ENCODE assay signal across 1 cellular context in genomic region chr22:40709752-40710413, GRCh38.
TF ChIP-seq lines count a peak whose summit lies in the region.

No MANE protein-coding gene starts in this region.

TF ChIP-seq in GM12878, 131 proteins besides CTCF, POLR2A, EP300 and RAD21:
- TF ChIP-seq TCF3 (IDR thresholded peaks at IDR 0.05; ENCODE audit: borderline replicate concordance, insufficient read depth, low read depth, low read length): no peak
- no peak for TF ChIP-seq CHD1 (IDR thresholded peaks at IDR 0.05; ENCODE audit: low read depth, low read length)
- TF ChIP-seq MEF2A (IDR thresholded peaks at IDR 0.05; ENCODE audit: insufficient read depth, low read depth, low read length): no peak
- no peak for TF ChIP-seq TARDBP (IDR thresholded peaks at IDR 0.05; ENCODE audit: borderline replicate concordance)
- no peak for TF ChIP-seq NFXL1 (IDR thresholded peaks at IDR 0.05; ENCODE audit: borderline replicate concordance)
- no peak for TF ChIP-seq ATF2 (IDR thresholded peaks at IDR 0.05; ENCODE audit: low read length)
- no peak for TF ChIP-seq MYC (IDR thresholded peaks at IDR 0.05; ENCODE audit: insufficient read depth, insufficient read length, insufficient replicate concordance, low read length, severe bottlenecking)
- TF ChIP-seq STAT3 (IDR thresholded peaks at IDR 0.05; ENCODE audit: low read depth, low read length): no peak
- TF ChIP-seq SMARCA5 (IDR thresholded peaks at IDR 0.05): no peak
- TF ChIP-seq USF1 (IDR thresholded peaks at IDR 0.05; ENCODE audit: borderline replicate concordance, extremely low read length, insufficient read depth, low read depth, low read length): no peak
- no peak for TF ChIP-seq POLR2AphosphoS2 (IDR thresholded peaks at IDR 0.05; ENCODE audit: low read depth, low read length)
- TF ChIP-seq NFYA (IDR thresholded peaks at IDR 0.05; ENCODE audit: borderline replicate concordance, low read depth, low read length): no peak
- no peak for TF ChIP-seq SKIL (IDR thresholded peaks at IDR 0.05; ENCODE audit: low read depth, poor library complexity, severe bottlenecking)
- no peak for TF ChIP-seq CBFB (IDR thresholded peaks at IDR 0.05; ENCODE audit: low read depth)
- TF ChIP-seq BCL11A (IDR thresholded peaks at IDR 0.05; ENCODE audit: low read depth, low read length): no peak
- TF ChIP-seq HCFC1 (IDR thresholded peaks at IDR 0.05; ENCODE audit: low read length): no peak
- TF ChIP-seq NBN (IDR thresholded peaks at IDR 0.05): no peak
